Comparison of ENCODE assay signal across 15 cellular contexts in the genomic region with DNA sequence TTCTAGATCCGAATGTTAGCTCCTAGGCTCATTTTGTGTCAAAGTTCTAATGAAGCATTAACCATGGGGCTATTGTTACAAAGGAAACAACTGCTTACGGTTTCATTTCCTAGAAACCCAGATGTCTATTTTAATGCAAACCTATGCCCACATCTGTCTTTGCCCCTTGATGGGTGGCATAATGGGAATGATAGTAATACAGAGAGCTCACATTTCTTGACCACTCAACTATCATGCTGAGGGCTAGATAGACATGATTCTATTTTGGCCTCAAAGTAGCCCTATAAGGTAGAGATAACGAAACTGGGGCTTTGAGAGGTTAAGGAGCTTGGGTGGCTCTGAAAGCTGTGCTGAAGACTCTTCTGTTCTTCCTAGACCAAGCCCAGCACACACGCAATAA. TPM values are rescaled to one million over a fixed set of nuclear protein-coding genes. Genes with fewer than 3 reads are reported as not detected.
DNase-seq lines count a peak whose midpoint lies in the region; ATAC-seq and TF ChIP-seq lines count a peak whose summit lies in the region.
"Had no signal": no experiment of that assay in that cellular context is flagged by ENCODE, and none has a peak within 500 bp of the region (broad histone marks: within the 10 kb centered on the region; RNA-seq: fewer than 3 reads in every experiment).

No MANE protein-coding gene starts in this region.

- H2AFZ ChIP-seq in PC-3 (ENCODE audit: low read length) = no peak overlapping the region

- H3K27me3 ChIP-seq in PC-3 (ENCODE audit: low read length) = no peaks in the 10 kb centered on the region
- H3K27me3 ChIP-seq: ovary had no signal

- H3K4me3 ChIP-seq in GM12875 (ENCODE audit: low read depth, low read length) (peak overlapping the region; percentile 46), PC-3 (ENCODE audit: low read length) (no peak overlapping the region)
- H3K4me3 ChIP-seq: ovary had no signal

- no peaks in the 10 kb centered on the region for H3K9me3 ChIP-seq in PC-3 (ENCODE audit: low read length)
- H3K9me3 ChIP-seq: ovary had no signal

- H3K79me2 ChIP-seq in PC-3 (ENCODE audit: low read length) = no peaks in the 10 kb centered on the region

- no peaks in the 10 kb centered on the region for H4K20me1 ChIP-seq in PC-3 (ENCODE audit: low read length)

- H3K9ac ChIP-seq in PC-3 (ENCODE audit: low read length) = no peak overlapping the region

- TF ChIP-seq CTCF in GM12875 (IDR thresholded peaks at IDR 0.05; ENCODE audit: borderline replicate concordance, insufficient read depth, low read depth, low read length) (no peak), PC-3 (conservative IDR thresholded peaks at IDR 0.05; ENCODE audit: low read depth, low read length) (no peak)

- H3K36me3 ChIP-seq in PC-3 (ENCODE audit: low read depth, low read length) = no peaks in the 10 kb centered on the region
- H3K36me3 ChIP-seq: ovary had no signal

- BruUV-seq in PC-3 (replicated peaks; lab: Mats Ljungman, UMichigan) = no TSS peak

- H3K4me1 ChIP-seq in PC-3 (ENCODE audit: insufficient read depth, low read length) = no peaks in the 10 kb centered on the region

- no peaks in the 10 kb centered on the region for H3F3A ChIP-seq in PC-3 (ENCODE audit: low read length, unreplicated experiment)

- DNase-seq in NAMALWA (ENCODE audit: low spot score) (peak; percentile 18), PC-3 (no peak), NCI-H187 (lab: John Stamatoyannopoulos, UW) (no peak), COR-L47 (lab: John Stamatoyannopoulos, UW) (no peak)
- DNase-seq in activated CD4-positive, alpha-beta T cell treated with anti-CD3 and anti-CD28 coated beads for 48 hours = no peak
- DNase-seq: DMS79, Karpas-422, NCI-H2171 treated with DMSO at 0.1 percent for 48 hours, ovary had no signal

- intact Hi-C loops in PC-3 (cut with micrococcal nuclease) = no loop called here

- H3K27ac ChIP-seq in PC-3 (ENCODE audit: low read length) = no peak overlapping the region
- H3K27ac ChIP-seq: ovary had no signal

- H3K9me2 ChIP-seq in PC-3 (replicated peaks; ENCODE audit: low read length) = no peaks in the 10 kb centered on the region

- H3K4me2 ChIP-seq in PC-3 (ENCODE audit: low read length) = no peak overlapping the region

- peak; percentile 35 for ATAC-seq in GM19468 (IDR thresholded peaks at IDR 0.05; ENCODE audit: extremely low read depth, unreplicated experiment)
- ATAC-seq in HG02981 (IDR thresholded peaks at IDR 0.05; ENCODE audit: unreplicated experiment) = peak; percentile 50
- no peak for ATAC-seq in PC-3
- ATAC-seq: activated naive CD4-positive, alpha-beta T cell treated with anti-CD3 and anti-CD28 coated beads, Interleukin-2, amount 50 U/mL, for 72 hours; Panc1 had no signal

- CTCF ChIA-PET in PC-3 (lab: Charles Lee) = no interaction called here

- POLR2A ChIA-PET in PC-3 (lab: Charles Lee; ENCODE audit: unreplicated experiment) = no interaction called here

RNA-seq across cellular contexts. Expression of gene TLR7, which starts 1.9 kb away (rescaled TPM):
- total RNA-seq in PC-3 (2014; rRNA removed) = not detected in 2 replicates
- total RNA-seq: activated CD8-positive, alpha-beta memory T cell treated with anti-CD3 and anti-CD28 coated beads for 36 hours had no signal

RNA-seq across cellular contexts. Expression of gene TLR8, which starts 37.7 kb away (rescaled TPM):
- total RNA-seq in PC-3 (2014; rRNA removed) = not detected in 2 replicates
- total RNA-seq: activated CD8-positive, alpha-beta memory T cell treated with anti-CD3 and anti-CD28 coated beads for 36 hours; activated naive CD4-positive, alpha-beta T cell treated with anti-CD3 and anti-CD28 coated beads, Interleukin-2, amount 50 U/mL, for 72 hours had no signal
